ENCODE assay signal across 8 cellular contexts in the genomic region with DNA sequence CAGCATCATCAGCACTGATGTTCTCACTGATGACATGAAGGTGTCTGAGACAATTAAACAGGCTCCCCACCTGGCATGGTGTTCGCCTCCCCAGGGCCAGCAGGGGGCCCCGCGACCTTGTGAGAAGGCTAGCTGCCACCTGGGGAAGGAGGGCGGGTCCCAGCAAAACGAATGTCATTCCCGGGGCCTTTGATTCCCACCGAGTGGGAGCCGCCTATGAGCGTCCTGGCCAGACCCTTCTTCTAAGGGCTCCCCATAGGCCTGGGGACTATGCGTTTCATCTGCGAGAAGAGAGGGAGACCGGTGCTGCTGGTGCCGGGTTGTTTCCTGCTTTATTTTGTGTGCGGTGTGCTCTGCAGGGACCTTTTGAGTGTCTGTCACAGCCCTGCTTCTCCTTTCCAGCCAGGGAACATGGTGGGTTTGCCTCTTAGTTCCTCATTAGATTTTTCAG. TPM values are rescaled to one million over a fixed set of nuclear protein-coding genes. Genes with fewer than 3 reads are reported as not detected.
DNase-seq lines count a peak whose midpoint lies in the region; ATAC-seq, FAIRE-seq and TF ChIP-seq lines count a peak whose summit lies in the region.

No MANE protein-coding gene starts in this region.

- POLR2A ChIA-PET in A549 (lab: Yijun Ruan, JAX) (no interaction called here), endothelial cell of umbilical vein (lab: Charles Lee) (interaction anchor here (0.6 kb wide), 1 partner anchor 163 kb away, joined by 7 read pairs; the partner anchor contains the start of gene SIAH2)

- FAIRE-seq in A549 (lab: Jason Lieb, UNC) (no peak), endothelial cell of umbilical vein (lab: Jason Lieb, UNC) (no peak)

- dilution Hi-C loops in endothelial cell of umbilical vein (cut with MboI; ENCODE audit: extremely low pct_ligation_motif_present, low sequenced_read_pairs) = no loop called here

- no peak overlapping the region for H3K4me3 Mint-ChIP-seq in neural progenitor cell

- H3K27ac ChIP-seq in A549 (no peak overlapping the region), endothelial cell of umbilical vein (ENCODE audit: insufficient read depth, low read depth, low read length) (no peak overlapping the region), neural progenitor cell (no peak overlapping the region), upper lobe of left lung (no peak overlapping the region)

- H3K36me3 Mint-ChIP-seq in neural progenitor cell = no peaks in the 10 kb centered on the region

- TF ChIP-seq CTCF in A549 (IDR thresholded peaks at IDR 0.05) = peak; percentile 66
- TF ChIP-seq CTCF in endothelial cell of umbilical vein (IDR thresholded peaks at IDR 0.05; ENCODE audit: extremely low read depth in 1 of 2, insufficient read depth in 1 of 2, low read depth in 1 of 2, low read length in 2 of 2) = peak; percentile 62 to 73
- TF ChIP-seq CTCF in neural progenitor cell (IDR thresholded peaks at IDR 0.05) = peak; percentile 57
- peak in 5 of 6 experiments; percentile 24 to 59 (median 41) for TF ChIP-seq CTCF in upper lobe of left lung (IDR thresholded peaks at IDR 0.05)

- no peaks in the 10 kb centered on the region for H3K9me1 ChIP-seq in endothelial cell of umbilical vein (replicated peaks; ENCODE audit: control insufficient read depth, extremely low read depth, insufficient read depth, low read length)

- H4K20me1 ChIP-seq in endothelial cell of umbilical vein (replicated peaks; ENCODE audit: control insufficient read depth, extremely low read depth, insufficient read depth, low read length) (no peaks in the 10 kb centered on the region), neural progenitor cell (ENCODE audit: low read depth) (no peaks in the 10 kb centered on the region)

- H3K4me2 ChIP-seq in A549 (peak overlapping the region; percentile 76), endothelial cell of umbilical vein (ENCODE audit: insufficient read depth, low read length) (no peak overlapping the region), neural progenitor cell (no peak overlapping the region)

- no peaks in the 10 kb centered on the region for H3K9me3 ChIP-seq in A549
- no peaks in the 10 kb centered on the region for H3K9me3 ChIP-seq in endothelial cell of umbilical vein (replicated peaks; ENCODE audit: control insufficient read depth, insufficient read depth, low read length)
- no peaks in the 10 kb centered on the region for H3K9me3 ChIP-seq in neural progenitor cell (ENCODE audit: low read depth)
- no peaks in the 10 kb centered on the region for H3K9me3 ChIP-seq in upper lobe of left lung

- H3K4me1 Mint-ChIP-seq in neural progenitor cell = peaks cover 6% of the 10 kb centered on the region

- H3K36me3 ChIP-seq in endothelial cell of umbilical vein (ENCODE audit: control insufficient read depth in 2 of 2, extremely low read depth in 1 of 2, insufficient read depth in 2 of 2, low read length in 2 of 2) (no peaks in the 10 kb centered on the region), neural progenitor cell (no peaks in the 10 kb centered on the region), upper lobe of left lung (no peaks in the 10 kb centered on the region)

- CTCF ChIA-PET in A549 (lab: Yijun Ruan, JAX) = interaction anchor here (0.6 to 2.2 kb wide), 20 partner anchors 9 to 1431 kb away, joined by 3 to 14 read pairs (median 4); no protein-coding TSS in a partner anchor
- CTCF ChIA-PET in endothelial cell of umbilical vein (lab: Charles Lee) = interaction anchor here (0.7 to 4.9 kb wide), 4 partner anchors 138 to 221 kb away, joined by 3 to 37 read pairs (median 4); no protein-coding TSS in a partner anchor

- H3K79me2 ChIP-seq in endothelial cell of umbilical vein (ENCODE audit: control insufficient read depth, insufficient read depth, low read length) (no peaks in the 10 kb centered on the region), neural progenitor cell (ENCODE audit: low read depth) (no peaks in the 10 kb centered on the region)

- no peaks in the 10 kb centered on the region for H3K9me3 Mint-ChIP-seq in neural progenitor cell

- H3K27ac Mint-ChIP-seq in neural progenitor cell = no peak overlapping the region

- H2AFZ ChIP-seq in endothelial cell of umbilical vein (ENCODE audit: low read depth, low read length) = no peak overlapping the region
- no peak overlapping the region for H2AFZ ChIP-seq in neural progenitor cell (replicated peaks)

- H3K4me1 ChIP-seq in A549 (no peaks in the 10 kb centered on the region), endothelial cell of umbilical vein (ENCODE audit: control insufficient read depth, extremely low read depth, insufficient read depth, low read length) (no peaks in the 10 kb centered on the region), neural progenitor cell (no peaks in the 10 kb centered on the region), upper lobe of left lung (peaks cover 0 to 6% (median 0%) of the 10 kb centered on the region in 4 donors)

- TF ChIP-seq POLR2A in A549 (IDR thresholded peaks at IDR 0.05; ENCODE audit: low read length) (no peak), endothelial cell of umbilical vein (IDR thresholded peaks at IDR 0.05; ENCODE audit: low read depth, low read length) (no peak), upper lobe of left lung (IDR thresholded peaks at IDR 0.05) (no peak)

- no peak for TF ChIP-seq EP300 in A549 (IDR thresholded peaks at IDR 0.05)
- no peak for TF ChIP-seq EP300 in upper lobe of left lung (IDR thresholded peaks at IDR 0.05)

- ATAC-seq in A549 (peak; percentile 86 to 95), GM18502 (IDR thresholded peaks at IDR 0.05; ENCODE audit: poor library complexity, unreplicated experiment) (peak; percentile 96), HG02973 (IDR thresholded peaks at IDR 0.05; ENCODE audit: unreplicated experiment) (peak; percentile 94), upper lobe of left lung (ENCODE audit: low FRiP score in 2 of 2) (peak; percentile 46 to 56)

- DNase-seq in A549 (ENCODE audit: low read depth in 1 of 2, low spot score in 1 of 2) (peak; percentile 49 to 66), NCI-H226 (peak; percentile 17), endothelial cell of umbilical vein (ENCODE audit: low read depth, low spot score) (peak; percentile 16), neural progenitor cell (ENCODE audit: low spot score) (peak; percentile 76), upper lobe of left lung (peak; percentile 44 to 86)
- DNase-seq in activated CD4-positive, alpha-beta T cell treated with anti-CD3 and anti-CD28 coated beads, Interleukin-2, amount 50 U/mL, for 4 hours = peak; percentile 18 to 26

- peak; percentile 70 to 77 for TF ChIP-seq RAD21 in A549 (conservative IDR thresholded peaks at IDR 0.05 in 1 of 2, IDR thresholded peaks at IDR 0.05 in 1 of 2)

- H3K4me3 ChIP-seq in A549 = no peak overlapping the region
- no peak overlapping the region for H3K4me3 ChIP-seq in endothelial cell of umbilical vein (replicated peaks in 1 of 3; ENCODE audit: insufficient read depth in 1 of 3, low read depth in 1 of 3, low read length in 3 of 3)
- no peak overlapping the region for H3K4me3 ChIP-seq in neural progenitor cell
- peak overlapping the region in 1 of 4 donors; percentile 15 for H3K4me3 ChIP-seq in upper lobe of left lung

- no peak overlapping the region for H3K9ac ChIP-seq in endothelial cell of umbilical vein (replicated peaks; ENCODE audit: extremely low read depth, insufficient read depth, low read length)
- no peak overlapping the region for H3K9ac ChIP-seq in neural progenitor cell

- WGBS in A549 (ENCODE audit: missing lambda C conversion rate) = 21% methylated on average over 12 of the region's 14 CpGs
- 6 to 10% methylated on average over 8 to 14 of the region's 14 CpGs for WGBS in upper lobe of left lung, 2 donors

- no peaks in the 10 kb centered on the region for H3K27me3 Mint-ChIP-seq in neural progenitor cell (ENCODE audit: insufficient read depth, low read depth)

- no TSS peak for BruUV-seq in endothelial cell of umbilical vein (replicated peaks; lab: Mats Ljungman, UMichigan)

- no peaks in the 10 kb centered on the region for H3F3A ChIP-seq in neural progenitor cell (ENCODE audit: low read depth)

- intact Hi-C loops in endothelial cell of umbilical vein (cut with micrococcal nuclease) = loop anchor here (1.0 to 2.0 kb wide), 2 partner anchors 161 to 221 kb away; no protein-coding TSS in a partner anchor

- H3K27me3 ChIP-seq in endothelial cell of umbilical vein (ENCODE audit: control insufficient read depth in 2 of 2, insufficient read depth in 2 of 2, low read length in 2 of 2) = peaks cover 5 to 11% of the 10 kb centered on the region in 2 experiments
- H3K27me3 ChIP-seq in neural progenitor cell = no peaks in the 10 kb centered on the region
- no peaks in the 10 kb centered on the region for H3K27me3 ChIP-seq in upper lobe of left lung

RNA-seq across cellular contexts. Expression of gene MINDY4B, which starts 20.5 kb away (rescaled TPM):
- polyA plus RNA-seq in A549 (2011; rRNA removed) (not detected in 2 replicates), A549 (2017; fragmentation: RNase III; extraction: RNeasy Plus Mini Kit Qiagen cat#74134 plus additional on column Dnase treatment) (not detected in 3 replicates), endothelial cell of umbilical vein (not detected in 2 replicates)
- polyA plus RNA-seq in A549 (2012; cell fraction: cytosol; rRNA removed) = not detected in 2 replicates
- not detected in 2 replicates for polyA plus RNA-seq in A549 (2012; cell fraction: nucleus; rRNA removed)
- not detected in 2 replicates for polyA minus RNA-seq in A549 (2011; rRNA and poly(A)+ RNA removed)
- total RNA-seq in endothelial cell of umbilical vein (not detected in 2 replicates), neural progenitor cell (ENCODE audit: low replicate concordance) (not detected in 2 replicates), upper lobe of left lung (not detected)
- polyA plus RNA-seq in endothelial cell of umbilical vein (2011; cell fraction: cytosol; rRNA removed) = not detected in 2 replicates
- polyA plus RNA-seq in endothelial cell of umbilical vein (2011; cell fraction: nucleus; rRNA removed) = not detected in 2 replicates
- not detected in 2 replicates for polyA plus RNA-seq in endothelial cell of umbilical vein (2012)
- polyA minus RNA-seq in endothelial cell of umbilical vein = not detected in 2 replicates
- not detected for polyA minus RNA-seq in endothelial cell of umbilical vein (2011; cell fraction: cytosol; rRNA and poly(A)+ RNA removed)
- polyA minus RNA-seq in endothelial cell of umbilical vein (2011; cell fraction: nucleus; rRNA and poly(A)+ RNA removed) = not detected in 2 replicates

RNA-seq across cellular contexts. Expression of gene CLRN1, which starts 46.8 kb away (rescaled TPM):
- polyA plus RNA-seq in A549 (2011; rRNA removed) (not detected in 2 replicates), A549 (2017; fragmentation: RNase III; extraction: RNeasy Plus Mini Kit Qiagen cat#74134 plus additional on column Dnase treatment) (not detected in 3 replicates), endothelial cell of umbilical vein (not detected in 2 replicates)
- polyA plus RNA-seq in A549 (2012; cell fraction: cytosol; rRNA removed) = not detected in 2 replicates
- not detected in 2 replicates for polyA plus RNA-seq in A549 (2012; cell fraction: nucleus; rRNA removed)
- not detected in 2 replicates for polyA minus RNA-seq in A549 (2011; rRNA and poly(A)+ RNA removed)
- total RNA-seq in endothelial cell of umbilical vein (not detected in 2 replicates), neural progenitor cell (ENCODE audit: low replicate concordance) (not detected in 2 replicates), upper lobe of left lung (not detected)
- not detected in 2 replicates for polyA plus RNA-seq in endothelial cell of umbilical vein (2011; cell fraction: cytosol; rRNA removed)
- polyA plus RNA-seq in endothelial cell of umbilical vein (2011; cell fraction: nucleus; rRNA removed) = not detected in 2 replicates
- polyA plus RNA-seq in endothelial cell of umbilical vein (2012) = not detected in 2 replicates
- polyA minus RNA-seq in endothelial cell of umbilical vein = not detected in 2 replicates
- polyA minus RNA-seq in endothelial cell of umbilical vein (2011; cell fraction: cytosol; rRNA and poly(A)+ RNA removed) = not detected
- polyA minus RNA-seq in endothelial cell of umbilical vein (2011; cell fraction: nucleus; rRNA and poly(A)+ RNA removed) = not detected in 2 replicates

Comparison
In these comparisons a context has a peak if more than half of its experiments do, and no peak if none do; other contexts are left out.
1. DNase-seq: peak in every context shown above with its lines; median percentile 76 in neural progenitor cell; 65 in upper lobe of left lung; 58 in A549; 22 in activated CD4-positive, alpha-beta T cell treated with anti-CD3 and anti-CD28 coated beads, Interleukin-2, amount 50 U/mL, for 4 hours; 17 in NCI-H226; 16 in endothelial cell of umbilical vein.